Comparison of ENCODE assay signal across 1 cellular context in the genomic region with DNA sequence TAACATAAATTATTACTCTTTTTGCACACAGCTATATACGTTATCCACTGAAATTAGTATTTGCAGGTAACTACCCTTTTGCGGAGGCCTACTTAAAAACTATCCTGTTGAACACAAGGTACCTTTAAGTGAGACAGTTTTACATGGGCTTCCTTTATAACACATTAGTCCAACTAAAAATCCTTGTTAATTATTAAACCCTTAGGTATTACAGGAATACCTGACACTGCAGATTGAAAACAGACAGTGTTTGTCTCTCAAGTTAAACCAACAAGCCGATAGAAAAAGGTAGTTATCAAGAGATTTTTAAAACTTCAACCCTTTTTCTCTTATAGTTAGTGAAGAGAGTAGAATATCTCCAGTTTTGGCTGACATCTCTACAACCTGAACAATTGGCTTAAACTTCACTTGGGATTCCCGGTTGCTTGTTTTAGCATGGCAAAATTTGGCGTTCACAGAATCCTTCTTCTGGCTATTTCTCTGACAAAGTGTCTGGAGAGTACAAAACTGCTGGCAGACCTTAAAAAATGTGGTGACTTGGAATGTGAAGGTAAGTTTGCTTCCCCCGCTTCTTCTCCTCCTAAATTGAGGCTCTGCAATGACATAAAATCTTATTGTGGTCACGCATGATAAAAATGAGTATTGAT.
A peak's percentile ranks its signal among the peaks of the same experiment; 100 is the strongest.
TF ChIP-seq lines count a peak whose summit lies in the region.

A gene with protein sequence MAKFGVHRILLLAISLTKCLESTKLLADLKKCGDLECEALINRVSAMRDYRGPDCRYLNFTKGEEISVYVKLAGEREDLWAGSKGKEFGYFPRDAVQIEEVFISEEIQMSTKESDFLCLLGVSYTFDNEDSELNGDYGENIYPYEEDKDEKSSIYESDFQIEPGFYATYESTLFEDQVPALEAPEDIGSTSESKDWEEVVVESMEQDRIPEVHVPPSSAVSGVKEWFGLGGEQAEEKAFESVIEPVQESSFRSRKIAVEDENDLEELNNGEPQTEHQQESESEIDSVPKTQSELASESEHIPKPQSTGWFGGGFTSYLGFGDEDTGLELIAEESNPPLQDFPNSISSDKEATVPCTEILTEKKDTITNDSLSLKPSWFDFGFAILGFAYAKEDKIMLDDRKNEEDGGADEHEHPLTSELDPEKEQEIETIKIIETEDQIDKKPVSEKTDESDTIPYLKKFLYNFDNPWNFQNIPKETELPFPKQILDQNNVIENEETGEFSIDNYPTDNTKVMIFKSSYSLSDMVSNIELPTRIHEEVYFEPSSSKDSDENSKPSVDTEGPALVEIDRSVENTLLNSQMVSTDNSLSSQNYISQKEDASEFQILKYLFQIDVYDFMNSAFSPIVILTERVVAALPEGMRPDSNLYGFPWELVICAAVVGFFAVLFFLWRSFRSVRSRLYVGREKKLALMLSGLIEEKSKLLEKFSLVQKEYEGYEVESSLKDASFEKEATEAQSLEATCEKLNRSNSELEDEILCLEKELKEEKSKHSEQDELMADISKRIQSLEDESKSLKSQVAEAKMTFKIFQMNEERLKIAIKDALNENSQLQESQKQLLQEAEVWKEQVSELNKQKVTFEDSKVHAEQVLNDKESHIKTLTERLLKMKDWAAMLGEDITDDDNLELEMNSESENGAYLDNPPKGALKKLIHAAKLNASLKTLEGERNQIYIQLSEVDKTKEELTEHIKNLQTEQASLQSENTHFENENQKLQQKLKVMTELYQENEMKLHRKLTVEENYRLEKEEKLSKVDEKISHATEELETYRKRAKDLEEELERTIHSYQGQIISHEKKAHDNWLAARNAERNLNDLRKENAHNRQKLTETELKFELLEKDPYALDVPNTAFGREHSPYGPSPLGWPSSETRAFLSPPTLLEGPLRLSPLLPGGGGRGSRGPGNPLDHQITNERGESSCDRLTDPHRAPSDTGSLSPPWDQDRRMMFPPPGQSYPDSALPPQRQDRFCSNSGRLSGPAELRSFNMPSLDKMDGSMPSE (N-terminal part only) (plus strand): TSS at position 236 of the 647 bp plus-strand sequence. CDS start 200 bp downstream, at position 436.

TF ChIP-seq in HepG2, 621 proteins besides CTCF, POLR2A, EP300 and RAD21 (continued from another document and continues in another):
- TF ChIP-seq, protein P1, sequence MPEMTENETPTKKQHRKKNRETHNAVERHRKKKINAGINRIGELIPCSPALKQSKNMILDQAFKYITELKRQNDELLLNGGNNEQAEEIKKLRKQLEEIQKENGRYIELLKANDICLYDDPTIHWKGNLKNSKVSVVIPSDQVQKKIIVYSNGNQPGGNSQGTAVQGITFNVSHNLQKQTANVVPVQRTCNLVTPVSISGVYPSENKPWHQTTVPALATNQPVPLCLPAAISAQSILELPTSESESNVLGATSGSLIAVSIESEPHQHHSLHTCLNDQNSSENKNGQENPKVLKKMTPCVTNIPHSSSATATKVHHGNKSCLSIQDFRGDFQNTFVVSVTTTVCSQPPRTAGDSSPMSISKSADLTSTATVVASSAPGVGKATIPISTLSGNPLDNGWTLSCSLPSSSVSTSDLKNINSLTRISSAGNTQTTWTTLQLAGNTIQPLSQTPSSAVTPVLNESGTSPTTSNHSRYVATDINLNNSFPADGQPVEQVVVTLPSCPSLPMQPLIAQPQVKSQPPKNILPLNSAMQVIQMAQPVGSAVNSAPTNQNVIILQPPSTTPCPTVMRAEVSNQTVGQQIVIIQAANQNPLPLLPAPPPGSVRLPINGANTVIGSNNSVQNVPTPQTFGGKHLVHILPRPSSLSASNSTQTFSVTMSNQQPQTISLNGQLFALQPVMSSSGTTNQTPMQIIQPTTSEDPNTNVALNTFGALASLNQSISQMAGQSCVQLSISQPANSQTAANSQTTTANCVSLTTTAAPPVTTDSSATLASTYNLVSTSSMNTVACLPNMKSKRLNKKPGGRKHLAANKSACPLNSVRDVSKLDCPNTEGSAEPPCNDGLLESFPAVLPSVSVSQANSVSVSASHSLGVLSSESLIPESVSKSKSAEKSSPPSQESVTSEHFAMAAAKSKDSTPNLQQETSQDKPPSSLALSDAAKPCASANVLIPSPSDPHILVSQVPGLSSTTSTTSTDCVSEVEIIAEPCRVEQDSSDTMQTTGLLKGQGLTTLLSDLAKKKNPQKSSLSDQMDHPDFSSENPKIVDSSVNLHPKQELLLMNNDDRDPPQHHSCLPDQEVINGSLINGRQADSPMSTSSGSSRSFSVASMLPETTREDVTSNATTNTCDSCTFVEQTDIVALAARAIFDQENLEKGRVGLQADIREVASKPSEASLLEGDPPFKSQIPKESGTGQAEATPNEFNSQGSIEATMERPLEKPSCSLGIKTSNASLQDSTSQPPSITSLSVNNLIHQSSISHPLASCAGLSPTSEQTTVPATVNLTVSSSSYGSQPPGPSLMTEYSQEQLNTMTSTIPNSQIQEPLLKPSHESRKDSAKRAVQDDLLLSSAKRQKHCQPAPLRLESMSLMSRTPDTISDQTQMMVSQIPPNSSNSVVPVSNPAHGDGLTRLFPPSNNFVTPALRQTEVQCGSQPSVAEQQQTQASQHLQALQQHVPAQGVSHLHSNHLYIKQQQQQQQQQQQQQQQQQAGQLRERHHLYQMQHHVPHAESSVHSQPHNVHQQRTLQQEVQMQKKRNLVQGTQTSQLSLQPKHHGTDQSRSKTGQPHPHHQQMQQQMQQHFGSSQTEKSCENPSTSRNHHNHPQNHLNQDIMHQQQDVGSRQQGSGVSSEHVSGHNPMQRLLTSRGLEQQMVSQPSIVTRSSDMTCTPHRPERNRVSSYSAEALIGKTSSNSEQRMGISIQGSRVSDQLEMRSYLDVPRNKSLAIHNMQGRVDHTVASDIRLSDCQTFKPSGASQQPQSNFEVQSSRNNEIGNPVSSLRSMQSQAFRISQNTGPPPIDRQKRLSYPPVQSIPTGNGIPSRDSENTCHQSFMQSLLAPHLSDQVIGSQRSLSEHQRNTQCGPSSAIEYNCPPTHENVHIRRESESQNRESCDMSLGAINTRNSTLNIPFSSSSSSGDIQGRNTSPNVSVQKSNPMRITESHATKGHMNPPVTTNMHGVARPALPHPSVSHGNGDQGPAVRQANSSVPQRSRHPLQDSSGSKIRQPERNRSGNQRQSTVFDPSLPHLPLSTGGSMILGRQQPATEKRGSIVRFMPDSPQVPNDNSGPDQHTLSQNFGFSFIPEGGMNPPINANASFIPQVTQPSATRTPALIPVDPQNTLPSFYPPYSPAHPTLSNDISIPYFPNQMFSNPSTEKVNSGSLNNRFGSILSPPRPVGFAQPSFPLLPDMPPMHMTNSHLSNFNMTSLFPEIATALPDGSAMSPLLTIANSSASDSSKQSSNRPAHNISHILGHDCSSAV (CRISPR knock-in tag; IDR thresholded peaks at IDR 0.05; ENCODE audit: borderline replicate concordance), result no peak
- no peak for TF ChIP-seq TRIM24 (CRISPR knock-in tag; IDR thresholded peaks at IDR 0.05)
- TF ChIP-seq ZNF101 (CRISPR knock-in tag; IDR thresholded peaks at IDR 0.05; ENCODE audit: borderline replicate concordance, low read depth), result no peak
- no peak for TF ChIP-seq TGIF2 (CRISPR knock-in tag; IDR thresholded peaks at IDR 0.05)
- TF ChIP-seq, protein P2, sequence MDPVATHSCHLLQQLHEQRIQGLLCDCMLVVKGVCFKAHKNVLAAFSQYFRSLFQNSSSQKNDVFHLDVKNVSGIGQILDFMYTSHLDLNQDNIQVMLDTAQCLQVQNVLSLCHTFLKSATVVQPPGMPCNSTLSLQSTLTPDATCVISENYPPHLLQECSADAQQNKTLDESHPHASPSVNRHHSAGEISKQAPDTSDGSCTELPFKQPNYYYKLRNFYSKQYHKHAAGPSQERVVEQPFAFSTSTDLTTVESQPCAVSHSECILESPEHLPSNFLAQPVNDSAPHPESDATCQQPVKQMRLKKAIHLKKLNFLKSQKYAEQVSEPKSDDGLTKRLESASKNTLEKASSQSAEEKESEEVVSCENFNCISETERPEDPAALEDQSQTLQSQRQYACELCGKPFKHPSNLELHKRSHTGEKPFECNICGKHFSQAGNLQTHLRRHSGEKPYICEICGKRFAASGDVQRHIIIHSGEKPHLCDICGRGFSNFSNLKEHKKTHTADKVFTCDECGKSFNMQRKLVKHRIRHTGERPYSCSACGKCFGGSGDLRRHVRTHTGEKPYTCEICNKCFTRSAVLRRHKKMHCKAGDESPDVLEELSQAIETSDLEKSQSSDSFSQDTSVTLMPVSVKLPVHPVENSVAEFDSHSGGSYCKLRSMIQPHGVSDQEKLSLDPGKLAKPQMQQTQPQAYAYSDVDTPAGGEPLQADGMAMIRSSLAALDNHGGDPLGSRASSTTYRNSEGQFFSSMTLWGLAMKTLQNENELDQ (CRISPR knock-in tag; IDR thresholded peaks at IDR 0.05; ENCODE audit: borderline replicate concordance), result 0 out of 2 replicates have a peak, but pooled peaks have one; percentile 16
- TF ChIP-seq, protein P3, sequence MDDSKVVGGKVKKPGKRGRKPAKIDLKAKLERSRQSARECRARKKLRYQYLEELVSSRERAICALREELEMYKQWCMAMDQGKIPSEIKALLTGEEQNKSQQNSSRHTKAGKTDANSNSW (CRISPR knock-in tag; IDR thresholded peaks at IDR 0.05; ENCODE audit: borderline replicate concordance), result 0 out of 2 replicates have a peak, but pooled peaks have one; percentile 16
- TF ChIP-seq, protein P4, sequence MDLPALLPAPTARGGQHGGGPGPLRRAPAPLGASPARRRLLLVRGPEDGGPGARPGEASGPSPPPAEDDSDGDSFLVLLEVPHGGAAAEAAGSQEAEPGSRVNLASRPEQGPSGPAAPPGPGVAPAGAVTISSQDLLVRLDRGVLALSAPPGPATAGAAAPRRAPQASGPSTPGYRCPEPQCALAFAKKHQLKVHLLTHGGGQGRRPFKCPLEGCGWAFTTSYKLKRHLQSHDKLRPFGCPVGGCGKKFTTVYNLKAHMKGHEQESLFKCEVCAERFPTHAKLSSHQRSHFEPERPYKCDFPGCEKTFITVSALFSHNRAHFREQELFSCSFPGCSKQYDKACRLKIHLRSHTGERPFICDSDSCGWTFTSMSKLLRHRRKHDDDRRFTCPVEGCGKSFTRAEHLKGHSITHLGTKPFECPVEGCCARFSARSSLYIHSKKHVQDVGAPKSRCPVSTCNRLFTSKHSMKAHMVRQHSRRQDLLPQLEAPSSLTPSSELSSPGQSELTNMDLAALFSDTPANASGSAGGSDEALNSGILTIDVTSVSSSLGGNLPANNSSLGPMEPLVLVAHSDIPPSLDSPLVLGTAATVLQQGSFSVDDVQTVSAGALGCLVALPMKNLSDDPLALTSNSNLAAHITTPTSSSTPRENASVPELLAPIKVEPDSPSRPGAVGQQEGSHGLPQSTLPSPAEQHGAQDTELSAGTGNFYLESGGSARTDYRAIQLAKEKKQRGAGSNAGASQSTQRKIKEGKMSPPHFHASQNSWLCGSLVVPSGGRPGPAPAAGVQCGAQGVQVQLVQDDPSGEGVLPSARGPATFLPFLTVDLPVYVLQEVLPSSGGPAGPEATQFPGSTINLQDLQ (CRISPR knock-in tag; IDR thresholded peaks at IDR 0.05), result no peak
- TF ChIP-seq, protein P5, sequence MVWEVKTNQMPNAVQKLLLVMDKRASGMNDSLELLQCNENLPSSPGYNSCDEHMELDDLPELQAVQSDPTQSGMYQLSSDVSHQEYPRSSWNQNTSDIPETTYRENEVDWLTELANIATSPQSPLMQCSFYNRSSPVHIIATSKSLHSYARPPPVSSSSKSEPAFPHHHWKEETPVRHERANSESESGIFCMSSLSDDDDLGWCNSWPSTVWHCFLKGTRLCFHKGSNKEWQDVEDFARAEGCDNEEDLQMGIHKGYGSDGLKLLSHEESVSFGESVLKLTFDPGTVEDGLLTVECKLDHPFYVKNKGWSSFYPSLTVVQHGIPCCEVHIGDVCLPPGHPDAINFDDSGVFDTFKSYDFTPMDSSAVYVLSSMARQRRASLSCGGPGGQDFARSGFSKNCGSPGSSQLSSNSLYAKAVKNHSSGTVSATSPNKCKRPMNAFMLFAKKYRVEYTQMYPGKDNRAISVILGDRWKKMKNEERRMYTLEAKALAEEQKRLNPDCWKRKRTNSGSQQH (CRISPR knock-in tag; IDR thresholded peaks at IDR 0.05; ENCODE audit: low read depth), result no peak
- TF ChIP-seq TCF12 (IDR thresholded peaks at IDR 0.05), result no peak
- no peak for TF ChIP-seq TCF12 (CRISPR knock-in tag; IDR thresholded peaks at IDR 0.05)
- TF ChIP-seq ZNF546 (CRISPR knock-in tag; conservative IDR thresholded peaks at IDR 0.05), result no peak
- TF ChIP-seq ZNF331 (CRISPR knock-in tag; IDR thresholded peaks at IDR 0.05), result peak; percentile 70; the same call in 1 of the 2 replicates
- TF ChIP-seq ZNF121 (CRISPR knock-in tag; IDR thresholded peaks at IDR 0.05), result no peak
- TF ChIP-seq GATAD2A (CRISPR knock-in tag; IDR thresholded peaks at IDR 0.05), result peak; percentile 33
- no peak for TF ChIP-seq ONECUT2 (CRISPR knock-in tag; IDR thresholded peaks at IDR 0.05)
- no peak for TF ChIP-seq ZBTB1 (CRISPR knock-in tag; IDR thresholded peaks at IDR 0.05; ENCODE audit: borderline replicate concordance)
- 0 out of 2 replicates have a peak, but pooled peaks have one; percentile 21 for TF ChIP-seq TCF7 (IDR thresholded peaks at IDR 0.05; ENCODE audit: low read depth)
- TF ChIP-seq, protein P6, sequence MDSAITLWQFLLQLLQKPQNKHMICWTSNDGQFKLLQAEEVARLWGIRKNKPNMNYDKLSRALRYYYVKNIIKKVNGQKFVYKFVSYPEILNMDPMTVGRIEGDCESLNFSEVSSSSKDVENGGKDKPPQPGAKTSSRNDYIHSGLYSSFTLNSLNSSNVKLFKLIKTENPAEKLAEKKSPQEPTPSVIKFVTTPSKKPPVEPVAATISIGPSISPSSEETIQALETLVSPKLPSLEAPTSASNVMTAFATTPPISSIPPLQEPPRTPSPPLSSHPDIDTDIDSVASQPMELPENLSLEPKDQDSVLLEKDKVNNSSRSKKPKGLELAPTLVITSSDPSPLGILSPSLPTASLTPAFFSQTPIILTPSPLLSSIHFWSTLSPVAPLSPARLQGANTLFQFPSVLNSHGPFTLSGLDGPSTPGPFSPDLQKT (CRISPR knock-in tag; IDR thresholded peaks at IDR 0.05; ENCODE audit: borderline replicate concordance), result no peak
- TF ChIP-seq PAF1 (CRISPR knock-in tag; IDR thresholded peaks at IDR 0.05), result no peak
- TF ChIP-seq ZNF839 (CRISPR knock-in tag; IDR thresholded peaks at IDR 0.05; ENCODE audit: borderline replicate concordance), result no peak
- TF ChIP-seq, protein P7, sequence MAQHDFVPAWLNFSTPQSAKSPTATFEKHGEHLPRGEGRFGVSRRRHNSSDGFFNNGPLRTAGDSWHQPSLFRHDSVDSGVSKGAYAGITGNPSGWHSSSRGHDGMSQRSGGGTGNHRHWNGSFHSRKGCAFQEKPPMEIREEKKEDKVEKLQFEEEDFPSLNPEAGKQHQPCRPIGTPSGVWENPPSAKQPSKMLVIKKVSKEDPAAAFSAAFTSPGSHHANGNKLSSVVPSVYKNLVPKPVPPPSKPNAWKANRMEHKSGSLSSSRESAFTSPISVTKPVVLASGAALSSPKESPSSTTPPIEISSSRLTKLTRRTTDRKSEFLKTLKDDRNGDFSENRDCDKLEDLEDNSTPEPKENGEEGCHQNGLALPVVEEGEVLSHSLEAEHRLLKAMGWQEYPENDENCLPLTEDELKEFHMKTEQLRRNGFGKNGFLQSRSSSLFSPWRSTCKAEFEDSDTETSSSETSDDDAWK (CRISPR knock-in tag; IDR thresholded peaks at IDR 0.05), result no peak
- no peak for TF ChIP-seq ZNF75D (CRISPR knock-in tag; IDR thresholded peaks at IDR 0.05; ENCODE audit: borderline replicate concordance)
- TF ChIP-seq ARNTL (CRISPR knock-in tag; IDR thresholded peaks at IDR 0.05), result no peak
- no peak for TF ChIP-seq ZNF383 (CRISPR knock-in tag; IDR thresholded peaks at IDR 0.05; ENCODE audit: borderline replicate concordance)
- TF ChIP-seq NFIB (CRISPR knock-in tag; IDR thresholded peaks at IDR 0.05; ENCODE audit: borderline replicate concordance), result no peak
- TF ChIP-seq ZNF549 (CRISPR knock-in tag; IDR thresholded peaks at IDR 0.05), result no peak
- TF ChIP-seq REPIN1 (CRISPR knock-in tag; IDR thresholded peaks at IDR 0.05; ENCODE audit: borderline replicate concordance, low read depth), result no peak
- TF ChIP-seq HCFC1 (IDR thresholded peaks at IDR 0.05; ENCODE audit: low read depth, low read length), result no peak
- no peak for TF ChIP-seq IKZF4 (CRISPR knock-in tag; IDR thresholded peaks at IDR 0.05; ENCODE audit: borderline replicate concordance, low read depth, not compliant biosample characterization)
- 0 out of 2 replicates have a peak, but pooled peaks have one; percentile 80 for TF ChIP-seq MIXL1 (CRISPR knock-in tag; IDR thresholded peaks at IDR 0.05)
